1 cellular context compared by ENCODE assay signal in the genomic region with DNA sequence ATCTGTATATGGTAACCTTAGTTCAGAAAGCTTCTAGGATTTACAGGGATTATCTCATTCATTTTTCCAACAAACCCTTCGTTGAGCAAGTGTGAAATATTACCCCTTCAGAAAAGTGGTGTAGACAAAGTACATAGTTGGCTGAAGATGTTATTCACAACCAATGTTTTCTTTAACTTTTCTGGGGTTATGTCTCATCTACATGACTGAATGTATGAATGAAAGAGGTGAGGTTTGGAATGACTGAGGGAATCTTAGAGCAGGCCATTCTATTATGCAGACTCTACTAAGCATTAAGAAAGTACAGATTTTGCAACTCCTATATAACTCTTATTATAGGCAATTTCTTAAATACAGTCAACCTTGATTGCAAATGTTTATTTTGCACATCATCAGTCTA.
TF ChIP-seq lines count a peak whose summit lies in the region.

No MANE protein-coding gene starts in this region.

TF ChIP-seq in SK-N-SH, 30 proteins besides CTCF, POLR2A, EP300 and RAD21:
- TF ChIP-seq, protein P1, sequence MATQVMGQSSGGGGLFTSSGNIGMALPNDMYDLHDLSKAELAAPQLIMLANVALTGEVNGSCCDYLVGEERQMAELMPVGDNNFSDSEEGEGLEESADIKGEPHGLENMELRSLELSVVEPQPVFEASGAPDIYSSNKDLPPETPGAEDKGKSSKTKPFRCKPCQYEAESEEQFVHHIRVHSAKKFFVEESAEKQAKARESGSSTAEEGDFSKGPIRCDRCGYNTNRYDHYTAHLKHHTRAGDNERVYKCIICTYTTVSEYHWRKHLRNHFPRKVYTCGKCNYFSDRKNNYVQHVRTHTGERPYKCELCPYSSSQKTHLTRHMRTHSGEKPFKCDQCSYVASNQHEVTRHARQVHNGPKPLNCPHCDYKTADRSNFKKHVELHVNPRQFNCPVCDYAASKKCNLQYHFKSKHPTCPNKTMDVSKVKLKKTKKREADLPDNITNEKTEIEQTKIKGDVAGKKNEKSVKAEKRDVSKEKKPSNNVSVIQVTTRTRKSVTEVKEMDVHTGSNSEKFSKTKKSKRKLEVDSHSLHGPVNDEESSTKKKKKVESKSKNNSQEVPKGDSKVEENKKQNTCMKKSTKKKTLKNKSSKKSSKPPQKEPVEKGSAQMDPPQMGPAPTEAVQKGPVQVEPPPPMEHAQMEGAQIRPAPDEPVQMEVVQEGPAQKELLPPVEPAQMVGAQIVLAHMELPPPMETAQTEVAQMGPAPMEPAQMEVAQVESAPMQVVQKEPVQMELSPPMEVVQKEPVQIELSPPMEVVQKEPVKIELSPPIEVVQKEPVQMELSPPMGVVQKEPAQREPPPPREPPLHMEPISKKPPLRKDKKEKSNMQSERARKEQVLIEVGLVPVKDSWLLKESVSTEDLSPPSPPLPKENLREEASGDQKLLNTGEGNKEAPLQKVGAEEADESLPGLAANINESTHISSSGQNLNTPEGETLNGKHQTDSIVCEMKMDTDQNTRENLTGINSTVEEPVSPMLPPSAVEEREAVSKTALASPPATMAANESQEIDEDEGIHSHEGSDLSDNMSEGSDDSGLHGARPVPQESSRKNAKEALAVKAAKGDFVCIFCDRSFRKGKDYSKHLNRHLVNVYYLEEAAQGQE (IDR thresholded peaks at IDR 0.05; ENCODE audit: low read depth, low read length), result no peak
- TF ChIP-seq, protein P2, sequence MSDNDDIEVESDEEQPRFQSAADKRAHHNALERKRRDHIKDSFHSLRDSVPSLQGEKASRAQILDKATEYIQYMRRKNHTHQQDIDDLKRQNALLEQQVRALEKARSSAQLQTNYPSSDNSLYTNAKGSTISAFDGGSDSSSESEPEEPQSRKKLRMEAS (IDR thresholded peaks at IDR 0.05; ENCODE audit: low read depth), result no peak
- TF ChIP-seq, protein P3, sequence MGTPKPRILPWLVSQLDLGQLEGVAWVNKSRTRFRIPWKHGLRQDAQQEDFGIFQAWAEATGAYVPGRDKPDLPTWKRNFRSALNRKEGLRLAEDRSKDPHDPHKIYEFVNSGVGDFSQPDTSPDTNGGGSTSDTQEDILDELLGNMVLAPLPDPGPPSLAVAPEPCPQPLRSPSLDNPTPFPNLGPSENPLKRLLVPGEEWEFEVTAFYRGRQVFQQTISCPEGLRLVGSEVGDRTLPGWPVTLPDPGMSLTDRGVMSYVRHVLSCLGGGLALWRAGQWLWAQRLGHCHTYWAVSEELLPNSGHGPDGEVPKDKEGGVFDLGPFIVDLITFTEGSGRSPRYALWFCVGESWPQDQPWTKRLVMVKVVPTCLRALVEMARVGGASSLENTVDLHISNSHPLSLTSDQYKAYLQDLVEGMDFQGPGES (IDR thresholded peaks at IDR 0.05; ENCODE audit: low read depth, low read length), result no peak
- TF ChIP-seq EZH2phosphoT487 (IDR thresholded peaks at IDR 0.05; ENCODE audit: borderline replicate concordance, low read depth) (no peak), JUND (IDR thresholded peaks at IDR 0.05) (no peak), TEAD4 (IDR thresholded peaks at IDR 0.05; ENCODE audit: borderline replicate concordance, insufficient read depth) (no peak), TCF12 (IDR thresholded peaks at IDR 0.05) (no peak), GABPA (IDR thresholded peaks at IDR 0.05; ENCODE audit: low read depth) (no peak), TAF1 (IDR thresholded peaks at IDR 0.05; ENCODE audit: borderline replicate concordance, low read depth, low read length) (no peak)
- TF ChIP-seq, protein P4, sequence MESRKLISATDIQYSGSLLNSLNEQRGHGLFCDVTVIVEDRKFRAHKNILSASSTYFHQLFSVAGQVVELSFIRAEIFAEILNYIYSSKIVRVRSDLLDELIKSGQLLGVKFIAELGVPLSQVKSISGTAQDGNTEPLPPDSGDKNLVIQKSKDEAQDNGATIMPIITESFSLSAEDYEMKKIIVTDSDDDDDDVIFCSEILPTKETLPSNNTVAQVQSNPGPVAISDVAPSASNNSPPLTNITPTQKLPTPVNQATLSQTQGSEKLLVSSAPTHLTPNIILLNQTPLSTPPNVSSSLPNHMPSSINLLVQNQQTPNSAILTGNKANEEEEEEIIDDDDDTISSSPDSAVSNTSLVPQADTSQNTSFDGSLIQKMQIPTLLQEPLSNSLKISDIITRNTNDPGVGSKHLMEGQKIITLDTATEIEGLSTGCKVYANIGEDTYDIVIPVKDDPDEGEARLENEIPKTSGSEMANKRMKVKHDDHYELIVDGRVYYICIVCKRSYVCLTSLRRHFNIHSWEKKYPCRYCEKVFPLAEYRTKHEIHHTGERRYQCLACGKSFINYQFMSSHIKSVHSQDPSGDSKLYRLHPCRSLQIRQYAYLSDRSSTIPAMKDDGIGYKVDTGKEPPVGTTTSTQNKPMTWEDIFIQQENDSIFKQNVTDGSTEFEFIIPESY (IDR thresholded peaks at IDR 0.05; ENCODE audit: borderline replicate concordance, low read depth), result no peak
